Comparison of ENCODE assay signal across 22 cellular contexts in genomic region chr12:52437508-52437907, GRCh38. TPM values are rescaled to one million over a fixed set of nuclear protein-coding genes. Genes with fewer than 3 reads are reported as not detected.
"Had no signal": no experiment of that assay in that cellular context is flagged by ENCODE, and none has a peak within 500 bp of the region (broad histone marks: within the 10 kb centered on the region; RNA-seq: fewer than 3 reads in every experiment).

No MANE protein-coding gene starts in this region.

- H3K27ac ChIP-seq: body of pancreas, colonic mucosa, heart left ventricle, neutrophil had no signal

- ATAC-seq: body of pancreas; heart left ventricle; naive thymus-derived CD4-positive, alpha-beta T cell; T-helper 17 cell had no signal

- H3K27me3 ChIP-seq: body of pancreas, colonic mucosa had no signal

- H3K36me3 ChIP-seq: colonic mucosa, heart left ventricle, neutrophil had no signal

- FAIRE-seq: frontal cortex, TTC549, urothelium cell line had no signal

- H3K4me1 ChIP-seq: colonic mucosa, heart left ventricle had no signal

- H3K9me3 ChIP-seq: body of pancreas, colonic mucosa, heart left ventricle, neutrophil had no signal

- DNase-seq: activated CD4-positive, alpha-beta T cell treated with anti-CD3 and anti-CD28 coated beads, Interleukin-2, amount 10 ng/mL, durations not matched to agents 7 days and 5 days; activated CD4-positive, CD25-positive, alpha-beta regulatory T cell; activated naive CD8-positive, alpha-beta T cell treated with anti-CD3 and anti-CD28 coated beads for 36 hours; amygdala; body of pancreas; central memory CD4-positive, alpha-beta T cell; colonic mucosa; heart left ventricle; immature natural killer cell; naive thymus-derived CD4-positive, alpha-beta T cell; stimulated activated CD4-positive, alpha-beta T cell treated with anti-CD3 and anti-CD28 coated beads, Interleukin-2, amount 100 ng/mL, for 48 hours; T-helper 17 cell had no signal

- H3K4me3 ChIP-seq: body of pancreas, colonic mucosa, heart left ventricle had no signal

RNA-seq across cellular contexts. Expression of gene KRT75, which starts 3.3 kb away (rescaled TPM):
- total RNA-seq: activated CD4-positive, alpha-beta T cell treated with anti-CD3 and anti-CD28 coated beads, Interleukin-2, amount 10 ng/mL, durations not matched to agents 7 days and 5 days; activated CD8-positive, alpha-beta memory T cell treated with anti-CD3 and anti-CD28 coated beads for 36 hours; activated naive CD8-positive, alpha-beta T cell treated with anti-CD3 and anti-CD28 coated beads for 36 hours; activated T-helper 1 cell treated with anti-CD3 and anti-CD28 coated beads, Interleukin-12 subunit alpha, Interleukin-12 subunit beta, Interleukin-2, Interleukin-4 antibody, amounts not matched to agents 30 ng/mL and 10 ng/mL and 1 ng/mL, durations not matched to agents 14 hours and 24 hours and 36 hours; body of pancreas; fibroblast of lung; frontal cortex; heart left ventricle; lung microvascular endothelial cell; mononuclear cell; naive thymus-derived CD4-positive, alpha-beta T cell; renal cortical epithelial cell; T-helper 17 cell had no signal
- polyA plus RNA-seq: fibroblast of lung; heart left ventricle; immature natural killer cell; naive thymus-derived CD4-positive, alpha-beta T cell had no signal

RNA-seq across cellular contexts. Expression of gene KRT6B, which starts 14.4 kb away (rescaled TPM):
- total RNA-seq: activated CD4-positive, alpha-beta T cell treated with anti-CD3 and anti-CD28 coated beads, Interleukin-2, amount 10 ng/mL, durations not matched to agents 7 days and 5 days; activated CD8-positive, alpha-beta memory T cell treated with anti-CD3 and anti-CD28 coated beads for 36 hours; activated naive CD8-positive, alpha-beta T cell treated with anti-CD3 and anti-CD28 coated beads for 36 hours; activated T-helper 1 cell treated with anti-CD3 and anti-CD28 coated beads, Interleukin-12 subunit alpha, Interleukin-12 subunit beta, Interleukin-2, Interleukin-4 antibody, amounts not matched to agents 30 ng/mL and 10 ng/mL and 1 ng/mL, durations not matched to agents 14 hours and 24 hours and 36 hours; body of pancreas; fibroblast of lung; frontal cortex; heart left ventricle; lung microvascular endothelial cell; mononuclear cell; naive thymus-derived CD4-positive, alpha-beta T cell; T-helper 17 cell had no signal
- polyA plus RNA-seq: heart left ventricle; naive thymus-derived CD4-positive, alpha-beta T cell had no signal

RNA-seq across cellular contexts. Expression of gene KRT82, which starts 31.4 kb away (rescaled TPM):
- total RNA-seq: activated CD4-positive, alpha-beta T cell treated with anti-CD3 and anti-CD28 coated beads, Interleukin-2, amount 10 ng/mL, durations not matched to agents 7 days and 5 days; activated CD8-positive, alpha-beta memory T cell treated with anti-CD3 and anti-CD28 coated beads for 36 hours; activated naive CD8-positive, alpha-beta T cell treated with anti-CD3 and anti-CD28 coated beads for 36 hours; activated T-helper 1 cell treated with anti-CD3 and anti-CD28 coated beads, Interleukin-12 subunit alpha, Interleukin-12 subunit beta, Interleukin-2, Interleukin-4 antibody, amounts not matched to agents 30 ng/mL and 10 ng/mL and 1 ng/mL, durations not matched to agents 14 hours and 24 hours and 36 hours; body of pancreas; colonic mucosa; fibroblast of lung; frontal cortex; heart left ventricle; lung microvascular endothelial cell; mononuclear cell; naive thymus-derived CD4-positive, alpha-beta T cell; renal cortical epithelial cell; T-helper 17 cell had no signal
- polyA plus RNA-seq: fibroblast of lung; heart left ventricle; immature natural killer cell; naive thymus-derived CD4-positive, alpha-beta T cell had no signal

RNA-seq across cellular contexts. Expression of gene KRT6C, which starts 36.1 kb away (rescaled TPM):
- total RNA-seq: activated CD4-positive, alpha-beta T cell treated with anti-CD3 and anti-CD28 coated beads, Interleukin-2, amount 10 ng/mL, durations not matched to agents 7 days and 5 days; activated CD8-positive, alpha-beta memory T cell treated with anti-CD3 and anti-CD28 coated beads for 36 hours; activated naive CD8-positive, alpha-beta T cell treated with anti-CD3 and anti-CD28 coated beads for 36 hours; activated T-helper 1 cell treated with anti-CD3 and anti-CD28 coated beads, Interleukin-12 subunit alpha, Interleukin-12 subunit beta, Interleukin-2, Interleukin-4 antibody, amounts not matched to agents 30 ng/mL and 10 ng/mL and 1 ng/mL, durations not matched to agents 14 hours and 24 hours and 36 hours; body of pancreas; colonic mucosa; fibroblast of lung; frontal cortex; heart left ventricle; lung microvascular endothelial cell; mononuclear cell; naive thymus-derived CD4-positive, alpha-beta T cell; renal cortical epithelial cell; T-helper 17 cell had no signal
- polyA plus RNA-seq: fibroblast of lung; heart left ventricle; immature natural killer cell; naive thymus-derived CD4-positive, alpha-beta T cell had no signal

RNA-seq across cellular contexts. Expression of gene KRT84, which starts 52.1 kb away (rescaled TPM):
- total RNA-seq: activated CD4-positive, alpha-beta T cell treated with anti-CD3 and anti-CD28 coated beads, Interleukin-2, amount 10 ng/mL, durations not matched to agents 7 days and 5 days; activated CD8-positive, alpha-beta memory T cell treated with anti-CD3 and anti-CD28 coated beads for 36 hours; activated naive CD8-positive, alpha-beta T cell treated with anti-CD3 and anti-CD28 coated beads for 36 hours; activated T-helper 1 cell treated with anti-CD3 and anti-CD28 coated beads, Interleukin-12 subunit alpha, Interleukin-12 subunit beta, Interleukin-2, Interleukin-4 antibody, amounts not matched to agents 30 ng/mL and 10 ng/mL and 1 ng/mL, durations not matched to agents 14 hours and 24 hours and 36 hours; body of pancreas; colonic mucosa; fibroblast of lung; frontal cortex; heart left ventricle; lung microvascular endothelial cell; mononuclear cell; naive thymus-derived CD4-positive, alpha-beta T cell; renal cortical epithelial cell; T-helper 17 cell had no signal
- polyA plus RNA-seq: fibroblast of lung; heart left ventricle; immature natural killer cell; naive thymus-derived CD4-positive, alpha-beta T cell had no signal
